ENCODE assay signal across 8 cellular contexts in the genomic region with DNA sequence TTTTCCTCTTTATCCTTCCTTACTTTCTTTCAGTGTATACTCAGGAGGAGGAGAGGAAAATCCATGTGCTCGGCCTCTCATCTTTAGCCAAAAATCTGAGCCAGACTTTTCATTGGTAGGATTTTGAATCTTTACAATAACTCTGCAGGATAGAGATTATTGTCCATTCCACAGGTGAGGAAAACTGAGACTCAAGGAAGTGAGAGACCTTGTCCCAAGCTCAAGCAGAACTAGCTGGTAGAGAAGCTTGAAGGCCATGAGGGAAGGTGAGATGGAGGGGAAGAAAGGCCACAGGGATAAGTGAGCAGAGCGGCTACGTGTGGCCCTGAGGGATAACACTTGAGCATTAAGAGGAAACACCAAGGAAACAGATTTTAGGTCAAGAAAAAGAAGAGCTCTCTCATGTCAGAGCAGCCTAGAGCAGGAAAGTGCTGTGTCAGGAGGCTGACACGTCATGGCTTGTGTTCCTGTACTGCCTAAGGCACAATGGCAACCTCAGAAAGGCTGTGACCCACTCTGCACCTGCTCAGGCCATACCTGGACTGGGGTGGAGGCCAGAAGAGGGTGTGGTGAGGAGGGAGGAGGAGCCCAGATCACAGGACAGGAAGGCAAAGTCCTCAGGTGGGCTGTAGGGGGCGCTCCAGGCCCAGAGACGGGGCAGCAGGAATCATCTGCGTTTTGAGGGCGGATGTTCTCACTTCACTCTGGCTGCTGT. TPM values are rescaled to one million over a fixed set of nuclear protein-coding genes. Genes with fewer than 3 reads are reported as not detected.
DNase-seq lines count a peak whose midpoint lies in the region; ATAC-seq and TF ChIP-seq lines count a peak whose summit lies in the region.

No MANE protein-coding gene starts in this region.

- no peaks in the 10 kb centered on the region for H3K9me3 Mint-ChIP-seq in activated CD8-positive, alpha-beta T cell treated with anti-CD3 and anti-CD28 coated beads, Interleukin-2, amount 10 ng/mL, durations not matched to agents 7 days and 5 days (ENCODE audit: insufficient read depth)
- H3K9me3 Mint-ChIP-seq in endodermal cell: peaks cover 9% of the 10 kb centered on the region

- H3K9me3 ChIP-seq in endodermal cell (ENCODE audit: control insufficient read depth, low read length) (peaks cover 18% of the 10 kb centered on the region), mucosa of descending colon (no peaks in the 10 kb centered on the region)

- H3K9ac ChIP-seq in endodermal cell (ENCODE audit: extremely low read depth, low read length, poor library complexity, severe bottlenecking): no peak overlapping the region

- H3K4me3 ChIP-seq in endodermal cell (ENCODE audit: low read length) (no peak overlapping the region), mucosa of descending colon (no peak overlapping the region)

- DNase-seq in NCI-H526 treated with DMSO at 0.1 percent for 48 hours (lab: John Stamatoyannopoulos, UW): peak; percentile 36
- peak; percentile 93 for DNase-seq in activated CD8-positive, alpha-beta T cell treated with anti-CD3 and anti-CD28 coated beads, Interleukin-2, amount 10 ng/mL, durations not matched to agents 7 days and 5 days
- peak; percentile 94 for DNase-seq in endodermal cell
- peak; percentile 83 to 91 (median 87) for DNase-seq in mucosa of descending colon
- DNase-seq in stimulated activated CD8-positive, alpha-beta memory T cell treated with anti-CD3 and anti-CD28 coated beads, Interleukin-7, amount 100 ng/mL, for 24 hours (ENCODE audit: low read depth): peak; percentile 78
- no peak for DNase-seq in KG1 (lab: John Stamatoyannopoulos, UW)

- WGBS in endodermal cell (ENCODE audit: insufficient coverage in 1 of 2, insufficient read length in 1 of 2), 2 experiments: 31 to 43% methylated on average over 7 to 8 of the region's 8 CpGs

- intact Hi-C loops in mucosa of descending colon (cut with DNase I, micrococcal nuclease): loop anchor here (5.0 kb wide), 1 partner anchor 126 kb away; no protein-coding TSS in a partner anchor

- ATAC-seq in GM18498 (IDR thresholded peaks at IDR 0.05; ENCODE audit: unreplicated experiment) (peak; percentile 90), HG02970 (IDR thresholded peaks at IDR 0.05; ENCODE audit: low FRiP score, unreplicated experiment) (peak; percentile 69), mucosa of descending colon (peak; percentile 100)
- ATAC-seq in activated CD8-positive, alpha-beta T cell treated with anti-CD3 and anti-CD28 coated beads, Interleukin-2, amount 10 ng/mL, durations not matched to agents 7 days and 5 days: peak; percentile 100

- H3K4me1 Mint-ChIP-seq in activated CD8-positive, alpha-beta T cell treated with anti-CD3 and anti-CD28 coated beads, Interleukin-2, amount 10 ng/mL, durations not matched to agents 7 days and 5 days (ENCODE audit: low read depth): peaks cover 10% of the 10 kb centered on the region
- peaks cover 9% of the 10 kb centered on the region for H3K4me1 Mint-ChIP-seq in endodermal cell

- H3K4me3 Mint-ChIP-seq in activated CD8-positive, alpha-beta T cell treated with anti-CD3 and anti-CD28 coated beads, Interleukin-2, amount 10 ng/mL, durations not matched to agents 7 days and 5 days: no peak overlapping the region
- H3K4me3 Mint-ChIP-seq in endodermal cell: no peak overlapping the region

- H3K36me3 ChIP-seq in endodermal cell (ENCODE audit: control insufficient read depth, insufficient read depth, low read length) (no peaks in the 10 kb centered on the region), mucosa of descending colon (ENCODE audit: low read depth) (no peaks in the 10 kb centered on the region)

- peak; percentile 94 for TF ChIP-seq CTCF in endodermal cell (conservative IDR thresholded peaks at IDR 0.05)
- peak; percentile 60 for TF ChIP-seq CTCF in mucosa of descending colon (IDR thresholded peaks at IDR 0.05)

- POLR2A ChIA-PET in activated CD8-positive, alpha-beta T cell treated with anti-CD3 and anti-CD28 coated beads, Interleukin-2, amount 10 ng/mL, durations not matched to agents 7 days and 5 days (lab: Charles Lee): interaction anchor here (0.6 to 1.1 kb wide), 3 partner anchors 15 to 125 kb away, joined by 3 to 5 read pairs (median 3); no protein-coding TSS in a partner anchor

- H3K27ac ChIP-seq in endodermal cell (ENCODE audit: low read depth, low read length): no peak overlapping the region

- CTCF ChIA-PET in activated CD8-positive, alpha-beta T cell treated with anti-CD3 and anti-CD28 coated beads, Interleukin-2, amount 10 ng/mL, durations not matched to agents 7 days and 5 days (lab: Charles Lee): interaction anchor here (0.6 to 3.7 kb wide), 50 partner anchors 10 to 375 kb away, joined by 3 to 143 read pairs (median 5); a partner anchor contains a TSS

- H3K27ac Mint-ChIP-seq in activated CD8-positive, alpha-beta T cell treated with anti-CD3 and anti-CD28 coated beads, Interleukin-2, amount 10 ng/mL, durations not matched to agents 7 days and 5 days: peak overlapping the region; percentile 72
- H3K27ac Mint-ChIP-seq in endodermal cell: no peak overlapping the region

- peaks cover 6% of the 10 kb centered on the region for H3K27me3 ChIP-seq in endodermal cell (ENCODE audit: control insufficient read depth, insufficient read depth, low read length, poor library complexity, severe bottlenecking)

- no peaks in the 10 kb centered on the region for H3K36me3 Mint-ChIP-seq in activated CD8-positive, alpha-beta T cell treated with anti-CD3 and anti-CD28 coated beads, Interleukin-2, amount 10 ng/mL, durations not matched to agents 7 days and 5 days (ENCODE audit: low read depth)
- no peaks in the 10 kb centered on the region for H3K36me3 Mint-ChIP-seq in endodermal cell (ENCODE audit: low read depth)

- peaks cover 3% of the 10 kb centered on the region for H3K4me1 ChIP-seq in endodermal cell (ENCODE audit: control insufficient read depth, insufficient read depth, low read length)
- H3K4me1 ChIP-seq in mucosa of descending colon (ENCODE audit: low read depth): no peaks in the 10 kb centered on the region

- peaks cover 17% of the 10 kb centered on the region for H3K27me3 Mint-ChIP-seq in activated CD8-positive, alpha-beta T cell treated with anti-CD3 and anti-CD28 coated beads, Interleukin-2, amount 10 ng/mL, durations not matched to agents 7 days and 5 days (ENCODE audit: low read depth)
- peaks cover 2% of the 10 kb centered on the region for H3K27me3 Mint-ChIP-seq in endodermal cell (ENCODE audit: insufficient read depth)

RNA-seq across cellular contexts. Expression of a gene that starts 11.9 kb away (rescaled TPM):
- total RNA-seq in activated CD8-positive, alpha-beta T cell treated with anti-CD3 and anti-CD28 coated beads, Interleukin-2, amount 10 ng/mL, durations not matched to agents 7 days and 5 days: not detected
- total RNA-seq in endodermal cell (not detected), mucosa of descending colon (not detected)
- polyA plus RNA-seq in endodermal cell (2013, experiment 1 of 2): not detected
- polyA plus RNA-seq in endodermal cell (2013, experiment 2 of 2): not detected

RNA-seq across cellular contexts. Expression of a gene that starts 12.6 kb away (rescaled TPM):
- total RNA-seq in activated CD8-positive, alpha-beta T cell treated with anti-CD3 and anti-CD28 coated beads, Interleukin-2, amount 10 ng/mL, durations not matched to agents 7 days and 5 days: 1 to 10 TPM; 6.2 to 7.5 TPM
- total RNA-seq in endodermal cell: not detected
- 2.2 TPM for polyA plus RNA-seq in endodermal cell (2013, experiment 1 of 2)
- 2.6 TPM for polyA plus RNA-seq in endodermal cell (2013, experiment 2 of 2)
- total RNA-seq in mucosa of descending colon: 1 to 10 TPM in 2 of 3 donors, not detected in 1; 3.0 to 8.8 TPM

RNA-seq across cellular contexts. Expression of a gene that starts 31.6 kb away (rescaled TPM):
- 100 to 1,000 TPM; 186 to 210 TPM for total RNA-seq in activated CD8-positive, alpha-beta T cell treated with anti-CD3 and anti-CD28 coated beads, Interleukin-2, amount 10 ng/mL, durations not matched to agents 7 days and 5 days
- total RNA-seq in endodermal cell: 1 to 10 TPM in 1 of 2 donors, not detected in 1; 6.8 TPM
- 13.3 TPM for polyA plus RNA-seq in endodermal cell (2013, experiment 1 of 2)
- 14.2 TPM for polyA plus RNA-seq in endodermal cell (2013, experiment 2 of 2)
- total RNA-seq in mucosa of descending colon: 100 to 1,000 TPM in 2 of 3 donors, 10 to 100 TPM in 1; 100.0 to 211 (median 206) TPM

RNA-seq across cellular contexts. Expression of a gene that starts 48.8 kb away (rescaled TPM):
- total RNA-seq in activated CD8-positive, alpha-beta T cell treated with anti-CD3 and anti-CD28 coated beads, Interleukin-2, amount 10 ng/mL, durations not matched to agents 7 days and 5 days: 10 to 100 TPM; 65.0 to 74.8 TPM
- 1 to 10 TPM in 1 of 2 donors, not detected in 1; 5.5 TPM for total RNA-seq in endodermal cell
- polyA plus RNA-seq in endodermal cell (2013, experiment 1 of 2): 1.8 TPM
- polyA plus RNA-seq in endodermal cell (2013, experiment 2 of 2): not detected
- total RNA-seq in mucosa of descending colon: 100 to 1,000 TPM in 2 of 3 donors, 10 to 100 TPM in 1; 86.6 to 343 (median 237) TPM

RNA-seq across cellular contexts. Expression of a gene that starts 55.7 kb away (rescaled TPM):
- not detected for total RNA-seq in activated CD8-positive, alpha-beta T cell treated with anti-CD3 and anti-CD28 coated beads, Interleukin-2, amount 10 ng/mL, durations not matched to agents 7 days and 5 days
- total RNA-seq in endodermal cell (not detected), mucosa of descending colon (10 to 100 TPM in 2 of 3 donors, 1 to 10 TPM in 1; 9.5 to 40.0 (median 23.3) TPM)
- 0.78 TPM for polyA plus RNA-seq in endodermal cell (2013, experiment 1 of 2)
- not detected for polyA plus RNA-seq in endodermal cell (2013, experiment 2 of 2)

Comparison
In these comparisons a context has a peak if more than half of its experiments do, and no peak if none do; other contexts are left out.
1. RNA of a gene that starts 31.6 kb away (total RNA-seq): 186 to 210 TPM in activated CD8-positive, alpha-beta T cell treated with anti-CD3 and anti-CD28 coated beads, Interleukin-2, amount 10 ng/mL, durations not matched to agents 7 days and 5 days and 100.0 to 211 TPM in mucosa of descending colon; 6.8 TPM in endodermal cell; every median in the first group is over 10 times any median in the second.
2. Peak in every context shown above with its lines, with median percentiles within 50 percentile points of each other: ATAC-seq.